Comparison of ENCODE assay signal across 1 cellular context in the genomic region with DNA sequence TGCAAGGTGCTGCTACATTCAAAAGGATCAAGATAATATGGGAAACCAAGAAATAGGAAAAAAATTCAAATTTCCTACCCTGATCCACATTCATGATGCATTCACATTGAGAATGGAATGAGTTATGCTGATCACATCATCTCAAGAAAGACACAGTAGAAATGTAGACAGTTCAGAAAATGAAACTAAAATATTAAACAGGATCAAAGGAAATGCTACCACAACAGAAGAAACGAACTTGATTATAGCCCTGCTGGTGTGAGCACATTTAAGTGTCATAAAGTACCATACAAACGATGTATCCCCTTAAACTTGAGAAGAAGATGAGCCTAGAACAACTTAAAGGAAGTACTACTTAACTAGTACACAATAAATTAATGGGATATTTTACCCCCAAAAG.
TF ChIP-seq lines count a peak whose summit lies in the region.

No MANE protein-coding gene starts in this region.

TF ChIP-seq in H1, 55 proteins besides CTCF, POLR2A, EP300 and RAD21:
- no peak for TF ChIP-seq SP1 (IDR thresholded peaks at IDR 0.05; ENCODE audit: low read depth, low read length)
- TF ChIP-seq, protein P1, sequence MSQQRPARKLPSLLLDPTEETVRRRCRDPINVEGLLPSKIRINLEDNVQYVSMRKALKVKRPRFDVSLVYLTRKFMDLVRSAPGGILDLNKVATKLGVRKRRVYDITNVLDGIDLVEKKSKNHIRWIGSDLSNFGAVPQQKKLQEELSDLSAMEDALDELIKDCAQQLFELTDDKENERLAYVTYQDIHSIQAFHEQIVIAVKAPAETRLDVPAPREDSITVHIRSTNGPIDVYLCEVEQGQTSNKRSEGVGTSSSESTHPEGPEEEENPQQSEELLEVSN (IDR thresholded peaks at IDR 0.05): no peak
- TF ChIP-seq KDM1A (IDR thresholded peaks at IDR 0.05; ENCODE audit: borderline replicate concordance, low read length): no peak
- no peak for TF ChIP-seq SRF (IDR thresholded peaks at IDR 0.05; ENCODE audit: low read depth, low read length)
- TF ChIP-seq, protein P2, sequence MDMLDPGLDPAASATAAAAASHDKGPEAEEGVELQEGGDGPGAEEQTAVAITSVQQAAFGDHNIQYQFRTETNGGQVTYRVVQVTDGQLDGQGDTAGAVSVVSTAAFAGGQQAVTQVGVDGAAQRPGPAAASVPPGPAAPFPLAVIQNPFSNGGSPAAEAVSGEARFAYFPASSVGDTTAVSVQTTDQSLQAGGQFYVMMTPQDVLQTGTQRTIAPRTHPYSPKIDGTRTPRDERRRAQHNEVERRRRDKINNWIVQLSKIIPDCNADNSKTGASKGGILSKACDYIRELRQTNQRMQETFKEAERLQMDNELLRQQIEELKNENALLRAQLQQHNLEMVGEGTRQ (IDR thresholded peaks at IDR 0.05; ENCODE audit: low read length): no peak
- no peak for TF ChIP-seq EGR1 (IDR thresholded peaks at IDR 0.05; ENCODE audit: borderline replicate concordance, low read depth, low read length)
- no peak for TF ChIP-seq HDAC6 (IDR thresholded peaks at IDR 0.05; ENCODE audit: low read depth, low read length)
- TF ChIP-seq SIN3A (conservative IDR thresholded peaks at IDR 0.05 in 1 of 2, IDR thresholded peaks at IDR 0.05 in 1 of 2; ENCODE audit: low read depth in 1 of 2, low read length in 2 of 2): no peak
- no peak for TF ChIP-seq NANOG (IDR thresholded peaks at IDR 0.05; ENCODE audit: insufficient read depth, low read depth, low read length, poor library complexity, severe bottlenecking)
- TF ChIP-seq RBBP5 (IDR thresholded peaks at IDR 0.05; ENCODE audit: borderline replicate concordance, low read depth, low read length): no peak
- TF ChIP-seq BCL11A (IDR thresholded peaks at IDR 0.05; ENCODE audit: low read depth in 2 of 2, low read length in 2 of 2): no peak
- TF ChIP-seq JUND (IDR thresholded peaks at IDR 0.05; ENCODE audit: low read length): no peak
- no peak for TF ChIP-seq ZNF274 (IDR thresholded peaks at IDR 0.05; ENCODE audit: borderline replicate concordance, extremely low read depth, low read length)
- no peak for TF ChIP-seq POU5F1 (IDR thresholded peaks at IDR 0.05; ENCODE audit: low read depth, low read length)
- TF ChIP-seq TAF7 (optimal IDR thresholded peaks at IDR 0.05; ENCODE audit: borderline replicate concordance, low read depth, low read length): no peak
- TF ChIP-seq CHD1 (IDR thresholded peaks at IDR 0.05; ENCODE audit: low read depth, low read length): no peak
- TF ChIP-seq CBX5 (IDR thresholded peaks at IDR 0.05; ENCODE audit: low read depth, low read length): no peak
TF ChIP-seq in H1: peak in this region for 0.
